ENCODE assay signal across 8 cellular contexts in genomic region chrX:1026263-1027015, GRCh38.
A peak's percentile ranks its signal among the peaks of the same experiment; 100 is the strongest.
DNase-seq lines count a peak whose midpoint lies in the region; ATAC-seq and TF ChIP-seq lines count a peak whose summit lies in the region.
"Had no signal": no experiment of that assay in that cellular context is flagged by ENCODE, and none has a peak within 500 bp of the region (broad histone marks: within the 10 kb centered on the region; RNA-seq: fewer than 3 reads in every experiment).

No MANE protein-coding gene starts in this region.

- H3K4me1 Mint-ChIP-seq in natural killer cell = peaks cover 17 to 19% of the 10 kb centered on the region in 2 donors

- no peaks in the 10 kb centered on the region for H3K9me3 Mint-ChIP-seq in natural killer cell

- H3K27me3 Mint-ChIP-seq in natural killer cell (ENCODE audit: low read depth in 2 of 2) = peaks cover 7 to 13% of the 10 kb centered on the region in 2 donors

- peak overlapping the region; percentile 70 for H3K4me3 Mint-ChIP-seq in natural killer cell

- intact Hi-C loops in natural killer cell (cut with micrococcal nuclease) = no loop called here

- no peak for TF ChIP-seq CTCF in natural killer cell (IDR thresholded peaks at IDR 0.05)

- ATAC-seq in GM18870 (IDR thresholded peaks at IDR 0.05; ENCODE audit: unreplicated experiment) (peak; percentile 79), HG02763 (IDR thresholded peaks at IDR 0.05; ENCODE audit: unreplicated experiment) (peak; percentile 68), natural killer cell (peak in 1 of 3 donors; percentile 25), GM18520 (IDR thresholded peaks at IDR 0.05; ENCODE audit: unreplicated experiment) (no peak), GM21526 (IDR thresholded peaks at IDR 0.05; ENCODE audit: low FRiP score, unreplicated experiment) (no peak)

- DNase-seq in NOMO-1 treated with dmso at 0.1 percent for 144 hours (lab: John Stamatoyannopoulos, UW; ENCODE audit: unreplicated experiment) = peak; percentile 66
- DNase-seq in natural killer cell = no peak
- DNase-seq in T1000 (lab: John Stamatoyannopoulos, UW) = no peak
- DNase-seq: transverse colon had no signal

- H3K27ac Mint-ChIP-seq in natural killer cell = no peak overlapping the region

- H3K36me3 Mint-ChIP-seq in natural killer cell = no peaks in the 10 kb centered on the region

Comparison
In these comparisons a context has a peak if more than half of its experiments do, and no peak if none do; other contexts are left out.
1. ATAC-seq: peak in GM18870 (single experiment) and HG02763 (single experiment); none in GM18520 (single experiment) and GM21526 (single experiment).